Comparison of ENCODE assay signal across 8 cellular contexts in genomic region chr19:460877-461609, GRCh38. TPM values are rescaled to one million over a fixed set of nuclear protein-coding genes. Genes with fewer than 3 reads are reported as not detected.
DNase-seq lines count a peak whose midpoint lies in the region; ATAC-seq and TF ChIP-seq lines count a peak whose summit lies in the region.

Gene SHC2, minus strand, starts transcription at chr19:461033. Its CDS starts 37 bp downstream, at chr19:460996.

- peaks cover 14% of the 10 kb centered on the region for H3K9me3 Mint-ChIP-seq in stimulated activated memory B cell treated with anti-CD40 and anti-IgM and Interleukin-4, amounts not matched to agents 10 μg/mL and 1 μg/mL and 100 μg/mL, for 72 hours

- H3K4me3 ChIP-seq in ascending aorta: peak within 1 kb of the TSS; percentile 63 to 65

- no peaks in the 10 kb centered on the region for H3K36me3 Mint-ChIP-seq in stimulated activated memory B cell treated with anti-CD40 and anti-IgM and Interleukin-4, amounts not matched to agents 10 μg/mL and 1 μg/mL and 100 μg/mL, for 72 hours

- H3K9me3 ChIP-seq in ascending aorta: no peaks in the 10 kb centered on the region

- H3K27me3 ChIP-seq in ascending aorta: no peaks in the 10 kb centered on the region

- peak within 1 kb of the TSS; percentile 63 for H3K4me3 Mint-ChIP-seq in stimulated activated memory B cell treated with anti-CD40 and anti-IgM and Interleukin-4, amounts not matched to agents 10 μg/mL and 1 μg/mL and 100 μg/mL, for 72 hours

- peaks cover 52% of the 10 kb centered on the region for H3K27me3 Mint-ChIP-seq in stimulated activated memory B cell treated with anti-CD40 and anti-IgM and Interleukin-4, amounts not matched to agents 10 μg/mL and 1 μg/mL and 100 μg/mL, for 72 hours

- H3K4me1 ChIP-seq in ascending aorta: peaks cover 0 to 4% of the 10 kb centered on the region in 2 donors

- peak within 1 kb of the TSS; percentile 21 to 42 for H3K27ac ChIP-seq in ascending aorta

- H3K4me1 Mint-ChIP-seq in stimulated activated memory B cell treated with anti-CD40 and anti-IgM and Interleukin-4, amounts not matched to agents 10 μg/mL and 1 μg/mL and 100 μg/mL, for 72 hours: no peaks in the 10 kb centered on the region

- no peak for TF ChIP-seq CTCF in ascending aorta (IDR thresholded peaks at IDR 0.05)

- intact Hi-C loops in ascending aorta (cut with DNase I): no loop called here

- no peak for ATAC-seq in stimulated activated memory B cell treated with anti-CD40 and anti-IgM and Interleukin-4, amounts not matched to agents 10 μg/mL and 1 μg/mL and 100 μg/mL, for 72 hours
- ATAC-seq in HG03196 (IDR thresholded peaks at IDR 0.05; ENCODE audit: unreplicated experiment) (no peak), HG03159 (IDR thresholded peaks at IDR 0.05; ENCODE audit: unreplicated experiment) (no peak)

- H3K27ac Mint-ChIP-seq in stimulated activated memory B cell treated with anti-CD40 and anti-IgM and Interleukin-4, amounts not matched to agents 10 μg/mL and 1 μg/mL and 100 μg/mL, for 72 hours: no peak within 1 kb of the TSS

- DNase-seq in NCI-H2029 (lab: John Stamatoyannopoulos, UW) (peak; percentile 4), NCI-H2029 treated with DMSO at 0.1 percent for 48 hours (lab: John Stamatoyannopoulos, UW) (no peak), ascending aorta (ENCODE audit: low spot score in 2 of 2) (no peak), iPS-NIHi7 (ENCODE audit: extremely low spot score) (peak; percentile 72), AML-193 (lab: John Stamatoyannopoulos, UW) (no peak)

- no peaks in the 10 kb centered on the region for H3K36me3 ChIP-seq in ascending aorta

RNA-seq across cellular contexts. Expression of gene SHC2, which starts in this region (rescaled TPM):
- 51.2 TPM for total RNA-seq in ascending aorta

Comparison
In these comparisons a context has a peak if more than half of its experiments do, and no peak if none do; other contexts are left out.
1. DNase-seq: peak in NCI-H2029 (single experiment) and iPS-NIHi7 (single experiment); none in NCI-H2029 treated with DMSO at 0.1 percent for 48 hours (single experiment), ascending aorta (0 of 2) and AML-193 (0 of 2).